Comparison of ENCODE assay signal across 8 cellular contexts in the genomic region with DNA sequence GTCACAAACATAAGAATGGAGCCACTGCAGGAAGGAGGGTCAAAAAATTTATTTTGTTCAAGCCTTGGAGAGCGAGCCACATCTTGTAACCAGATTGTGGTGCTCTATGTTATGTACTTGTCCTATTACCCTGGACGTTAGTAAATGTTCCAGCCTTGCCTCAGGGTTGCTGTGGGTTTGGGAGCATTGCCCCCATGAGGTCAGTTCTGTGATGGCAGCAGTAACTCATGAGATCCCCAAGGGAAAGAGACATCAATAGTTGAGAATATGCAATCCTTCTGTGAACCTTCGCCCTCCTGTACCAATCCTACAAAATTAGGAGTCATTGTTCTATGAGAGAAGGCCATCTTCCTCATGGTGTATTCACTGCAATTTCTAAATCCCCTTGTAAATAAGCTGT. TPM values are rescaled to one million over a fixed set of nuclear protein-coding genes. Genes with fewer than 3 reads are reported as not detected.
DNase-seq lines count a peak whose midpoint lies in the region; ATAC-seq and TF ChIP-seq lines count a peak whose summit lies in the region.

No MANE protein-coding gene starts in this region.

- no peaks in the 10 kb centered on the region for H3K4me1 ChIP-seq in foreskin keratinocyte
- H3K4me1 ChIP-seq in tibial nerve, result no peaks in the 10 kb centered on the region

- no peak for TF ChIP-seq EP300 in tibial nerve (IDR thresholded peaks at IDR 0.05)

- DNase-seq in A172 (ENCODE audit: low spot score) (peak; percentile 11), GM10248 (ENCODE audit: extremely low spot score) (peak; percentile 48), HK-2 (ENCODE audit: unreplicated experiment) (peak; percentile 15), RKO (ENCODE audit: low spot score) (peak; percentile 45), foreskin keratinocyte (peak in 1 of 2 donors; percentile 36), tibial nerve (ENCODE audit: low spot score in 2 of 2) (no peak)

- CTCF ChIA-PET in GM10248 (lab: Yijun Ruan, JAX), result interaction anchor here (0.7 to 4.2 kb wide), 8 partner anchors 9 to 1480 kb away, joined by 3 to 26 read pairs (median 8); no protein-coding TSS in a partner anchor

- ATAC-seq in foreskin keratinocyte, result peak; percentile 62
- ATAC-seq in HG03565 (IDR thresholded peaks at IDR 0.05; ENCODE audit: unreplicated experiment), result no peak
- ATAC-seq in GM18520 (IDR thresholded peaks at IDR 0.05; ENCODE audit: unreplicated experiment), result no peak

- H3K27me3 ChIP-seq in foreskin keratinocyte (no peaks in the 10 kb centered on the region), tibial nerve (no peaks in the 10 kb centered on the region)

- no peak for TF ChIP-seq POLR2A in tibial nerve (IDR thresholded peaks at IDR 0.05)

- 54 to 58% methylated on average over 3 of the region's 3 CpGs for WGBS in tibial nerve, 2 donors

- H3K4me3 ChIP-seq in tibial nerve, result no peak overlapping the region

- H3K27ac ChIP-seq in foreskin keratinocyte, result no peak overlapping the region
- no peak overlapping the region for H3K27ac ChIP-seq in tibial nerve

- POLR2A ChIA-PET in GM10248 (lab: Yijun Ruan, JAX), result no interaction called here

- no peaks in the 10 kb centered on the region for H3K9me3 ChIP-seq in tibial nerve

- TF ChIP-seq CTCF in GM10248 (IDR thresholded peaks at IDR 0.05; ENCODE audit: control extremely low read depth, extremely low read depth, low read depth, missing control alignments) (peak; percentile 73), foreskin keratinocyte (conservative IDR thresholded peaks at IDR 0.05) (peak; percentile 62), tibial nerve (IDR thresholded peaks at IDR 0.05) (no peak)

- no peaks in the 10 kb centered on the region for H3K36me3 ChIP-seq in tibial nerve

RNA-seq across cellular contexts. Expression of a gene that starts 16.4 kb away (rescaled TPM):
- total RNA-seq in A172 (2014; rRNA removed; shearing (Covaris generic)), result 0.43 and 0.71 TPM in 2 replicates
- total RNA-seq in foreskin keratinocyte (0.17 and 0.18 TPM in 2 replicates), tibial nerve (not detected)
- 0.10 and 0.11 TPM in 2 replicates for polyA plus RNA-seq in foreskin keratinocyte

RNA-seq across cellular contexts. Expression of a gene that starts 46.7 kb away (rescaled TPM):
- 0.31 and 0.72 TPM in 2 replicates for total RNA-seq in A172 (2014; rRNA removed; shearing (Covaris generic))
- total RNA-seq in foreskin keratinocyte (0.78 and 0.92 TPM in 2 replicates), tibial nerve (1 to 10 TPM; 2.2 to 4.5 (median 3.3) TPM)
- 0.54 and 0.69 TPM in 2 replicates for polyA plus RNA-seq in foreskin keratinocyte

Comparison
In these comparisons a context has a peak if more than half of its experiments do, and no peak if none do; other contexts are left out.
1. DNase-seq: peak in A172 (single experiment), GM10248 (single experiment), HK-2 (single experiment) and RKO (single experiment); none in tibial nerve (0 of 2).
2. CTCF ChIP-seq: peak in GM10248 (single experiment) and foreskin keratinocyte (single experiment); none in tibial nerve (0 of 5).